ENCODE assay signal across 13 cellular contexts in the genomic region with DNA sequence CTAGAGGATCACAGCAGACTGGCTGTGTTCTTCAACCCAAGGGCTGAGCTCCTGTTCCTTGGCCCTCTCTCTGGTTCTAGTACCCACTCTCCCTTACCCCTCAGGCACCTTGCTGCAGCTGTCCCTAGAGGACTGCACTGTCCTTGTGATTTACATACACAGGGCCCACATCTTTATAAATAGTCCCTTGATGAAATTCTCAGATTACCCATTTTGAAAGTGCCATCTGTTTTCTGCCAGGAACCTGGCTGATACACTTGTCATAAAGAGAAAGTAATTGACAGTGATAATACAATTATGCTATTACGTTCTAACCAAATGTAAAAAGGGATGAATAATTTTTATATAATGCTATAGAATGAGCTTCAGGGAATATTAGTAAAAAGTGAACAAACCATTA. TPM values are rescaled to one million over a fixed set of nuclear protein-coding genes. Genes with fewer than 3 reads are reported as not detected.
DNase-seq lines count a peak whose midpoint lies in the region; ATAC-seq, FAIRE-seq and TF ChIP-seq lines count a peak whose summit lies in the region.
"Had no signal": no experiment of that assay in that cellular context is flagged by ENCODE, and none has a peak within 500 bp of the region (broad histone marks: within the 10 kb centered on the region; RNA-seq: fewer than 3 reads in every experiment).

No MANE protein-coding gene starts in this region.

- peaks cover 39% of the 10 kb centered on the region for H3K4me1 ChIP-seq in SJCRH30

- in situ Hi-C loops in brain microvascular endothelial cell (cut with HindIII; ENCODE audit: low pct_ligation_motif_present, low sequenced_read_pairs), result no loop called here

- H3K9me3 ChIP-seq in SJCRH30 (replicated peaks), result no peaks in the 10 kb centered on the region
- H3K9me3 ChIP-seq: left ventricle myocardium inferior had no signal

- no peak overlapping the region for H3K27ac ChIP-seq in SJCRH30
- no peak overlapping the region for H3K27ac ChIP-seq in brain microvascular endothelial cell
- H3K27ac ChIP-seq: C4-2B, HL-60, left ventricle myocardium inferior had no signal

- DNase-seq in GM12864 (ENCODE audit: low read depth), result peak; percentile 61
- DNase-seq in SJCRH30, result peak; percentile 57 to 80
- DNase-seq in T1000 (lab: John Stamatoyannopoulos, UW), result no peak
- no peak for DNase-seq in urothelium cell line (ENCODE audit: low spot score)
- DNase-seq in brain microvascular endothelial cell, result no peak
- no peak for DNase-seq in amniotic stem cell (lab: John Stamatoyannopoulos, UW)
- DNase-seq: left ventricle myocardium inferior; stimulated activated CD4-positive, alpha-beta T cell treated with anti-CD3 and anti-CD28 coated beads, Interleukin-4, amount 100 ng/mL, for 1 hour had no signal

- H3K4me3 ChIP-seq in GM12864 (ENCODE audit: low read depth, low read length) (no peak overlapping the region), SJCRH30 (no peak overlapping the region), brain microvascular endothelial cell (ENCODE audit: low read depth, low read length) (no peak overlapping the region)
- H3K4me3 ChIP-seq: left ventricle myocardium inferior had no signal

- ATAC-seq in GM21360 (IDR thresholded peaks at IDR 0.05; ENCODE audit: unreplicated experiment) (peak; percentile 91), HG03139 (IDR thresholded peaks at IDR 0.05; ENCODE audit: unreplicated experiment) (peak; percentile 87)

- no peak for FAIRE-seq in urothelium cell line (lab: Jason Lieb, UNC)
- FAIRE-seq: endothelial cell of umbilical vein had no signal

- TF ChIP-seq CTCF in GM12864 (IDR thresholded peaks at IDR 0.05; ENCODE audit: low read depth, low read length, missing control alignments), result no peak
- TF ChIP-seq CTCF in brain microvascular endothelial cell (IDR thresholded peaks at IDR 0.05; ENCODE audit: low read depth, low read length, missing control alignments), result no peak

- no peaks in the 10 kb centered on the region for H3K27me3 ChIP-seq in SJCRH30
- H3K27me3 ChIP-seq in brain microvascular endothelial cell (replicated peaks), result no peaks in the 10 kb centered on the region

- no peaks in the 10 kb centered on the region for H3K36me3 ChIP-seq in SJCRH30
- H3K36me3 ChIP-seq in brain microvascular endothelial cell (replicated peaks), result no peaks in the 10 kb centered on the region
- H3K36me3 ChIP-seq: left ventricle myocardium inferior had no signal

RNA-seq across cellular contexts. Expression of a gene that starts 16.5 kb away (rescaled TPM):
- total RNA-seq in SJCRH30 (2014; rRNA removed; shearing (Covaris generic)), result 1,211 and 1,265 TPM in 2 replicates

RNA-seq across cellular contexts. Expression of a gene that starts 55.2 kb away (rescaled TPM):
- total RNA-seq in SJCRH30 (2014; rRNA removed; shearing (Covaris generic)), result 65.0 and 68.4 TPM in 2 replicates

Comparison
In these comparisons a context has a peak if more than half of its experiments do, and no peak if none do; other contexts are left out.
1. DNase-seq: peak in GM12864 (single experiment) and SJCRH30 (2 of 2); none in T1000 (single experiment), urothelium cell line (single experiment), brain microvascular endothelial cell (single experiment) and amniotic stem cell (single experiment).